24 cellular contexts compared by ENCODE assay signal in the genomic region with DNA sequence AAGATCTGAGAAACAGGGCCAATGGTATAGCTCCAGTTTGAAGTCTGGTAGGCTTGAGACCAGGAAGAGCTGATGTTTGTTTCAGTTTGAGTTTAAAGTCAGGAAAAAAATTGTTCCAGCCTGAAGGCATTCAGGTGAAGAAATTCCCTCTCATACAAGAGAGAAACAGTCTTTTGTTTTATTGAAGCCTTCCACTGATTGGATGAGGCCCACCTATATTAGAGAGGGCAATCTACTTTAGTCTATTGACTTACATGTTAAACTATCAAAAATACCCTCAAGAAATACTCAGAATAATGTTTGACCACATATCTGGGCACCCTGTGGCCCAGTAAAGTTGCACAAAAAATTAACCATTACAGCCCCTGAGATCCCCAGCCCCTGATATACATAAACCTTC. TPM values are rescaled to one million over a fixed set of nuclear protein-coding genes. Genes with fewer than 3 reads are reported as not detected.
DNase-seq lines count a peak whose midpoint lies in the region; ATAC-seq, FAIRE-seq and TF ChIP-seq lines count a peak whose summit lies in the region.
"Had no signal": no experiment of that assay in that cellular context is flagged by ENCODE, and none has a peak within 500 bp of the region (broad histone marks: within the 10 kb centered on the region; RNA-seq: fewer than 3 reads in every experiment).

No MANE protein-coding gene starts in this region.

- intact Hi-C loops in Calu3 (cut with micrococcal nuclease; ENCODE audit: unreplicated experiment) (no loop called here), K562 (cut with micrococcal nuclease) (no loop called here)

- H3K9me3 Mint-ChIP-seq in Calu3 (ENCODE audit: low read depth, unreplicated experiment), result no peaks in the 10 kb centered on the region
- H3K9me3 Mint-ChIP-seq: CD4-positive, alpha-beta T cell; CD8-positive, alpha-beta T cell had no signal

- no TSS peak for BruUV-seq in Calu3 (replicated peaks; lab: Mats Ljungman, UMichigan)
- BruUV-seq in K562 (replicated peaks; lab: Mats Ljungman, UMichigan), result no TSS peak

- no peaks in the 10 kb centered on the region for H3K27me3 ChIP-seq in Karpas-422 (ENCODE audit: low read length)
- H3K27me3 ChIP-seq in K562 (ENCODE audit: control insufficient read depth in 2 of 2, insufficient read depth in 2 of 2, low read length in 2 of 2), result no peaks in the 10 kb centered on the region
- H3K27me3 ChIP-seq in MM.1S (replicated peaks; ENCODE audit: insufficient read depth, low read length), result 0 out of 2 replicates have a peak, but pooled peaks cover 5% of the 10 kb centered on the region
- H3K27me3 ChIP-seq: BLaER1 treated with 17β-estradiol and CSF1 and Interleukin-3, amounts not matched to agents 10 nM and 100 nM had no signal

- POLR2A ChIA-PET in K562 (lab: Yijun Ruan, JAX), result no interaction called here

- TF ChIP-seq CTCF in Calu3 (IDR thresholded peaks at IDR 0.05; ENCODE audit: unreplicated experiment) (no peak), K562 (IDR thresholded peaks at IDR 0.05 in 2 of 3, conservative IDR thresholded peaks at IDR 0.05 in 1 of 3; ENCODE audit: insufficient read depth in 2 of 3, low read depth in 1 of 3, low read length in 3 of 3) (no peak), MM.1S (IDR thresholded peaks at IDR 0.05; ENCODE audit: low read length) (no peak)

- TF ChIP-seq EP300 in K562 (IDR thresholded peaks at IDR 0.05; ENCODE audit: low read length), result no peak

- H3K36me3 Mint-ChIP-seq in Calu3 (ENCODE audit: insufficient read depth, unreplicated experiment), result peaks cover 16% of the 10 kb centered on the region
- H3K36me3 Mint-ChIP-seq: CD8-positive, alpha-beta T cell had no signal

- H3K27me3 Mint-ChIP-seq in Calu3 (ENCODE audit: unreplicated experiment), result no peaks in the 10 kb centered on the region
- H3K27me3 Mint-ChIP-seq: CD4-positive, alpha-beta T cell had no signal

- TF ChIP-seq RAD21 in K562 (CRISPR knock-in tag; conservative IDR thresholded peaks at IDR 0.05 in 1 of 2, IDR thresholded peaks at IDR 0.05 in 1 of 2), result no peak

- H3K4me2 ChIP-seq in Karpas-422 (ENCODE audit: low read depth, low read length, poor library complexity, severe bottlenecking) (no peak overlapping the region), K562 (ENCODE audit: insufficient read depth, low read length) (no peak overlapping the region), MM.1S (ENCODE audit: low read depth, low read length) (no peak overlapping the region)
- H3K4me2 ChIP-seq: A549; BLaER1 treated with 17β-estradiol and CSF1 and Interleukin-3, amounts not matched to agents 10 nM and 100 nM had no signal

- H3K36me3 ChIP-seq in Karpas-422 (ENCODE audit: insufficient read depth, low read length) (no peaks in the 10 kb centered on the region), K562 (ENCODE audit: control insufficient read depth, insufficient read depth, low read length) (no peaks in the 10 kb centered on the region), MM.1S (replicated peaks; ENCODE audit: insufficient read depth, low read length) (no peaks in the 10 kb centered on the region)
- H3K36me3 ChIP-seq: BLaER1 treated with 17β-estradiol and CSF1 and Interleukin-3, amounts not matched to agents 10 nM and 100 nM had no signal

- H3K9me1 ChIP-seq in K562 (ENCODE audit: control insufficient read depth, insufficient read depth, low read length), result no peaks in the 10 kb centered on the region

- no peak for TF ChIP-seq POLR2A in K562 (conservative IDR thresholded peaks at IDR 0.05)

- H4K20me1 ChIP-seq in Karpas-422 (ENCODE audit: insufficient read depth, low read depth, low read length), result no peaks in the 10 kb centered on the region
- no peaks in the 10 kb centered on the region for H4K20me1 ChIP-seq in K562 (replicated peaks; ENCODE audit: control insufficient read depth, insufficient read depth, low read length)
- H4K20me1 ChIP-seq in MM.1S (ENCODE audit: insufficient read depth, low read length), result no peaks in the 10 kb centered on the region
- H4K20me1 ChIP-seq: BLaER1 treated with 17β-estradiol and CSF1 and Interleukin-3, amounts not matched to agents 10 nM and 100 nM had no signal

- DNase-seq in Calu3 (no peak), Karpas-422 (peak; percentile 7), K562 (ENCODE audit: extremely low read depth in 1 of 4, low spot score in 3 of 4) (no peak), MM.1S (no peak)
- DNase-seq in stimulated activated naive CD8-positive, alpha-beta T cell treated with anti-CD3 and anti-CD28 coated beads, Interleukin-15, Interleukin-2, amounts not matched to agents 100 U/mL and 50 U/mL, for 24 hours, result no peak
- DNase-seq: AML-193; Caco-2; CD4-positive, alpha-beta T cell; CD8-positive, alpha-beta T cell; DMS 273 treated with DMSO at 0.1 percent for 48 hours; DMS153; DMS53; DMS79; DND-41; EL; GDM1 had no signal

- no peak overlapping the region for H3K4me3 ChIP-seq in Karpas-422 (ENCODE audit: low read length)
- H3K4me3 ChIP-seq in K562, result no peak overlapping the region
- no peak overlapping the region for H3K4me3 ChIP-seq in MM.1S (ENCODE audit: low read length)
- H3K4me3 ChIP-seq: A549; BLaER1 treated with 17β-estradiol and CSF1 and Interleukin-3, amounts not matched to agents 10 nM and 100 nM; GM12878 had no signal

- no peak for FAIRE-seq in K562 (lab: Jason Lieb, UNC)
- FAIRE-seq: A549, GM12878, GM12892, GM18507 had no signal

- no peak for ATAC-seq in K562
- no peak for ATAC-seq in stimulated activated naive CD8-positive, alpha-beta T cell treated with anti-CD3 and anti-CD28 coated beads, Interleukin-15, Interleukin-2, amounts not matched to agents 100 U/mL and 50 U/mL, for 24 hours
- ATAC-seq: A549; CD8-positive, alpha-beta T cell; GM12878 had no signal

- H3K9me3 ChIP-seq in Karpas-422 (ENCODE audit: low read length) (no peaks in the 10 kb centered on the region), K562 (replicated peaks; ENCODE audit: control insufficient read depth, insufficient read depth, low read depth, low read length) (no peaks in the 10 kb centered on the region), MM.1S (replicated peaks; ENCODE audit: insufficient read depth, low read length) (no peaks in the 10 kb centered on the region)
- H3K9me3 ChIP-seq: A549; BLaER1 treated with 17β-estradiol and CSF1 and Interleukin-3, amounts not matched to agents 10 nM and 100 nM; Caco-2 had no signal

- peaks cover 53% of the 10 kb centered on the region for H3K4me1 Mint-ChIP-seq in Calu3 (ENCODE audit: low read depth, unreplicated experiment)

- H3K27ac Mint-ChIP-seq in Calu3 (ENCODE audit: unreplicated experiment), result peak overlapping the region; percentile 77
- H3K27ac Mint-ChIP-seq: B cell; CD4-positive, alpha-beta T cell; CD8-positive, alpha-beta T cell had no signal

- CTCF ChIA-PET in Calu3 (lab: Charles Lee) (interaction anchor here (1.3 kb wide), 1 partner anchor 20 kb away, joined by 4 read pairs; no protein-coding TSS in a partner anchor), K562 (lab: Yijun Ruan, JAX; ENCODE audit: low intra/inter-chr PET ratio) (no interaction called here)

- in situ Hi-C loops in K562 (cut with MboI), result no loop called here

- no peaks in the 10 kb centered on the region for H3F3A ChIP-seq in MM.1S (ENCODE audit: insufficient read depth, low read length)

- H3K27ac ChIP-seq in Karpas-422 (ENCODE audit: low read length) (no peak overlapping the region), K562 (ENCODE audit: extremely low read depth, low read depth, low read length) (no peak overlapping the region), MM.1S (ENCODE audit: low read length) (no peak overlapping the region)
- H3K27ac ChIP-seq: 22Rv1; A549; BLaER1 treated with 17β-estradiol and CSF1 and Interleukin-3, amounts not matched to agents 10 nM and 100 nM; C4-2B had no signal

- H2AFZ ChIP-seq in Karpas-422 (ENCODE audit: low read length) (no peak overlapping the region), K562 (ENCODE audit: low read depth, low read length) (no peak overlapping the region), MM.1S (ENCODE audit: low read length) (no peak overlapping the region)

- H3K9ac ChIP-seq in Karpas-422 (ENCODE audit: low read length) (no peak overlapping the region), K562 (ENCODE audit: insufficient read depth in 1 of 2, low read depth in 2 of 2, low read length in 2 of 2) (no peak overlapping the region), MM.1S (ENCODE audit: low read length) (no peak overlapping the region)
- H3K9ac ChIP-seq: BLaER1 treated with 17β-estradiol and CSF1 and Interleukin-3, amounts not matched to agents 10 nM and 100 nM had no signal

- H3K4me3 Mint-ChIP-seq in Calu3 (ENCODE audit: low read depth, unreplicated experiment), result no peak overlapping the region
- H3K4me3 Mint-ChIP-seq: B cell; CD4-positive, alpha-beta T cell; CD8-positive, alpha-beta T cell had no signal

- H3K4me1 ChIP-seq in Karpas-422 (ENCODE audit: low read length), result peaks cover 12% of the 10 kb centered on the region
- H3K4me1 ChIP-seq in K562 (replicated peaks in 1 of 2; ENCODE audit: control insufficient read depth in 2 of 2, insufficient read depth in 2 of 2, low read length in 2 of 2), result peaks cover 0 to 14% of the 10 kb centered on the region in 2 experiments; a peak in 3 of 5 replicates
- 0 out of 2 replicates have a peak, but pooled peaks cover 3% of the 10 kb centered on the region for H3K4me1 ChIP-seq in MM.1S (ENCODE audit: low read length)

- H3K9me2 ChIP-seq in Karpas-422 (replicated peaks; ENCODE audit: insufficient read depth, low read length) (no peaks in the 10 kb centered on the region), MM.1S (replicated peaks; ENCODE audit: insufficient read depth, low read length) (no peaks in the 10 kb centered on the region)

- no peaks in the 10 kb centered on the region for H3K79me2 ChIP-seq in Karpas-422 (ENCODE audit: low read length)
- H3K79me2 ChIP-seq in K562 (ENCODE audit: control insufficient read depth, insufficient read depth, low read length), result no peaks in the 10 kb centered on the region; the same call in 2 of the 3 replicates
- no peaks in the 10 kb centered on the region for H3K79me2 ChIP-seq in MM.1S (ENCODE audit: low read length)

RNA-seq across cellular contexts. Expression of gene DEPDC1B, which starts 5.2 kb away (rescaled TPM):
- total RNA-seq in Calu3 (2022), result 63.1 and 80.7 TPM in 2 replicates
- 17.9 and 22.7 TPM in 2 replicates for total RNA-seq in Karpas-422 (2014; rRNA removed; shearing (Covaris generic); ENCODE audit: low replicate concordance)
- 36.2 and 58.4 TPM in 2 replicates for total RNA-seq in K562 (2011; cell fraction: chromatin; rRNA removed; ENCODE audit: low replicate concordance)
- 22.7 and 25.7 TPM in 2 replicates for total RNA-seq in K562 (2011; cell fraction: nucleolus; rRNA removed)
- 32.1 and 35.7 TPM in 2 replicates for total RNA-seq in K562 (2011; cell fraction: nucleoplasm; rRNA removed)
- 33.2 and 39.1 TPM in 2 replicates for total RNA-seq in K562 (2014; rRNA removed)
- total RNA-seq in K562 (2014; rRNA removed; fragmentation: Illumina TruSeq; extraction: Trizol), result 45.7 and 54.6 TPM in 2 replicates
- total RNA-seq in K562 (2015; rRNA removed; fragmentation: Illumina TruSeq; extraction: Trizol), result 35.1 and 36.0 TPM in 2 replicates
- total RNA-seq in K562 (2021), result 41.6 and 43.2 TPM in 2 replicates
- polyA plus RNA-seq in K562 (2011; rRNA removed), result 63.2 and 67.2 TPM in 2 replicates
- polyA plus RNA-seq in K562 (2011; cell fraction: cytosol; rRNA removed), result 19.3 and 34.2 TPM in 2 replicates
- 31.1 and 51.3 TPM in 2 replicates for polyA plus RNA-seq in K562 (2011; cell fraction: nucleus; rRNA removed)
- 28.8 and 31.0 TPM in 2 replicates for polyA plus RNA-seq in K562 (2012)
- polyA plus RNA-seq in K562 (2014; fragmentation: Illumina TruSeq; extraction: Trizol), result 47.6 and 53.1 TPM in 2 replicates
- 10 to 100 TPM; 44.5 to 44.6 TPM for polyA plus RNA-seq in K562 (2014; fragmentation: Nextera tagmentation; extraction: Ambion mirVana)
- polyA plus RNA-seq in K562 (2014; rRNA removed), result 43.3 and 46.1 TPM in 2 replicates
- 64.3 and 84.3 TPM in 2 replicates for polyA minus RNA-seq in K562 (2011; rRNA and poly(A)+ RNA removed)
- 28.2 and 32.4 TPM in 2 replicates for polyA minus RNA-seq in K562 (2011; cell fraction: cytosol; rRNA and poly(A)+ RNA removed)
- 47.0 and 86.0 TPM in 2 replicates for polyA minus RNA-seq in K562 (2011; cell fraction: nucleus; rRNA and poly(A)+ RNA removed)
